ENCODE assay signal across 22 cellular contexts in the genomic region with DNA sequence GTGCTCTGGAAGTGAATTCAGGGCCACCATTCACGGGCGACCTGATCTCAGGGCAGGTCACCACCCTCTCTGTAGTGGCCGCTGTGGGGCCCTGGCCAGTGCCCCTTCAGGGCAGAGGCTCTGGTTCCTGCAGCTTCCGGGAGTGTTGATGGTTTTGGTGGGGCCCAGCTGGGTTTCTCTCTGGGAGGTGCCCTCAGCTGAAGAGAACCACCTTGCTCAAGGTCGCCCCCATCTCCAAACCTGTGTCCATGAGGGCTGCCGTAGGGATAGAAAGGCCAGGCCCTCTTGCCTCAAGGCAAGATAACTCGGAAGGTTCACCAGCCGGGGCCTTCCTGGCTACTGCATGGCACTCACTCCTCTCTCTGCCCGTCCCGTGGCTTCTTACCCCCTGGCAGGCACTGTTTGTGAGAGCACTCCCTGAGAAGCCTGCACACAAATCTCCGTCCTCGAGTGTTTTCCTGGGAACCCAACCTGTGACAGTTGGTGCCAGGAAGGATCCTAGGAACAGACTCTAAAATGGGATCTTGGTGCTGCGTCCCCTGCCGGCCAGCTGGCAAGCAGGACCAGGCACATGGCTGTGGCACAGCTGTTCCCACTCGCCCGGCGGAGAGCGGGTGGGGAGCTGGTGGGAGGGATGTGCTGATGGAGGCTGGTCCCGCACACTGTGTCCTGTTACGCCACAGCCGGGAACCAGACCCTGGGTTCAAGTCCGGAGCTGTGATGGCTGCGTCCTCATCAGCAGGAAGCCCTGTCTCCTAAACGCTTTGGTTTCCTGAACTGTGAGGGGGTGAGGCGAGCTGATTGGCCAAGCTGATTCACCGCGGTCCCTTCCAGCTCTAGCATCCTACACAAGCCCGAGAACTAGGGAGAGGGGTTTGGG. TPM values are rescaled to one million over a fixed set of nuclear protein-coding genes. Genes with fewer than 3 reads are reported as not detected.
DNase-seq lines count a peak whose midpoint lies in the region; ATAC-seq and TF ChIP-seq lines count a peak whose summit lies in the region.
"Had no signal": no experiment of that assay in that cellular context is flagged by ENCODE, and none has a peak within 500 bp of the region (broad histone marks: within the 10 kb centered on the region; RNA-seq: fewer than 3 reads in every experiment).

No MANE protein-coding gene starts in this region.

- no peaks in the 10 kb centered on the region for H3K9me3 Mint-ChIP-seq in GM23338
- H3K9me3 Mint-ChIP-seq: activated naive CD4-positive, alpha-beta T cell treated with anti-CD3 and anti-CD28 coated beads, Interleukin-2, amount 50 U/mL, for 72 hours; stimulated activated effector memory CD8-positive, alpha-beta T cell treated with anti-CD3 and anti-CD28 coated beads, Interleukin-12 subunit alpha, Interleukin-12 subunit beta, amount 100 ng/mL, for 72 hours had no signal

- H3K9me2 ChIP-seq in GM23338 (ENCODE audit: insufficient read depth) (no peaks in the 10 kb centered on the region), hepatocyte (replicated peaks; ENCODE audit: insufficient read depth) (no peaks in the 10 kb centered on the region)
- H3K9me2 ChIP-seq: SK-N-SH had no signal

- TF ChIP-seq CTCF in GM23338 (conservative IDR thresholded peaks at IDR 0.05; ENCODE audit: low read depth in 2 of 2) (peak in 1 of 2 experiments; percentile 36; a peak in 3 of 4 replicates), hepatocyte (IDR thresholded peaks at IDR 0.05; ENCODE audit: poor library complexity) (no peak)

- H3K79me2 ChIP-seq in GM23338 (replicated peaks; ENCODE audit: insufficient read depth) (no peaks in the 10 kb centered on the region), hepatocyte (no peaks in the 10 kb centered on the region)

- no peaks in the 10 kb centered on the region for H3K36me3 ChIP-seq in GM23338 (ENCODE audit: insufficient read depth)
- H3K36me3 ChIP-seq in hepatocyte (replicated peaks; ENCODE audit: insufficient read depth, low read depth), result no peaks in the 10 kb centered on the region
- H3K36me3 ChIP-seq: transverse colon had no signal

- no peaks in the 10 kb centered on the region for H3K4me1 ChIP-seq in GM23338 (ENCODE audit: insufficient read depth)
- H3K4me1 ChIP-seq in hepatocyte (ENCODE audit: insufficient read depth), result peaks cover 37% of the 10 kb centered on the region

- no peaks in the 10 kb centered on the region for H4K20me1 ChIP-seq in GM23338 (replicated peaks; ENCODE audit: insufficient read depth)
- H4K20me1 ChIP-seq in hepatocyte (ENCODE audit: insufficient read depth, poor library complexity, severe bottlenecking), result no peaks in the 10 kb centered on the region

- peaks cover 3% of the 10 kb centered on the region; the same call in 1 of the 2 replicates for H3F3A ChIP-seq in GM23338 (replicated peaks; ENCODE audit: low read depth)

- ATAC-seq in GM23338 (no peak), sciatic nerve (no peak), HG02571 (IDR thresholded peaks at IDR 0.05; ENCODE audit: unreplicated experiment) (no peak)
- ATAC-seq: activated naive CD4-positive, alpha-beta T cell treated with anti-CD3 and anti-CD28 coated beads, Interleukin-2, amount 50 U/mL, for 72 hours; HCT116; stimulated activated effector memory CD8-positive, alpha-beta T cell treated with anti-CD3 and anti-CD28 coated beads, Interleukin-12 subunit alpha, Interleukin-12 subunit beta, amount 100 ng/mL, for 72 hours had no signal

- intact Hi-C loops in sciatic nerve (cut with DNase I), result no loop called here

- H3K27ac Mint-ChIP-seq in GM23338, result no peak overlapping the region
- H3K27ac Mint-ChIP-seq: activated naive CD4-positive, alpha-beta T cell treated with anti-CD3 and anti-CD28 coated beads, Interleukin-2, amount 50 U/mL, for 72 hours; B cell; stimulated activated effector memory CD8-positive, alpha-beta T cell treated with anti-CD3 and anti-CD28 coated beads, Interleukin-12 subunit alpha, Interleukin-12 subunit beta, amount 100 ng/mL, for 72 hours had no signal

- peak overlapping the region; percentile 63; the same call in 1 of the 2 replicates for H2AFZ ChIP-seq in GM23338
- no peak overlapping the region for H2AFZ ChIP-seq in hepatocyte

- no peak overlapping the region for H3K4me3 ChIP-seq in GM23338
- no peak overlapping the region for H3K4me3 ChIP-seq in hepatocyte
- H3K4me3 ChIP-seq: lung, transverse colon had no signal

- peaks cover 3% of the 10 kb centered on the region; the same call in 1 of the 3 replicates for H3K4me1 Mint-ChIP-seq in GM23338
- H3K4me1 Mint-ChIP-seq: B cell; stimulated activated effector memory CD8-positive, alpha-beta T cell treated with anti-CD3 and anti-CD28 coated beads, Interleukin-12 subunit alpha, Interleukin-12 subunit beta, amount 100 ng/mL, for 72 hours had no signal

- H3K27me3 Mint-ChIP-seq in GM23338 (ENCODE audit: insufficient read depth, low read depth, poor library complexity), result peaks cover 6% of the 10 kb centered on the region

- H3K4me2 ChIP-seq in GM23338 (no peak overlapping the region), hepatocyte (no peak overlapping the region)
- H3K4me2 ChIP-seq: SK-N-SH had no signal

- DNase-seq in NCI-H1694 treated with DMSO at 0.1 percent for 48 hours (lab: John Stamatoyannopoulos, UW) (peak; percentile 28), NCI-H1694 (lab: John Stamatoyannopoulos, UW) (no peak), GM23338 (ENCODE audit: low spot score) (no peak), hepatocyte (ENCODE audit: low spot score) (no peak), sciatic nerve (ENCODE audit: low spot score) (peak; percentile 47), GDM1 (lab: John Stamatoyannopoulos, UW) (no peak)
- DNase-seq in activated effector memory CD4-positive, alpha-beta T cell treated with anti-CD3 and anti-CD28 coated beads, Interleukin-2, amount 50 U/mL, for 16 hours, result no peak
- DNase-seq: 8988T; COR-L47; NCI-H1048; NCI-H2029; NK-92 treated with Interleukin-12 subunit alpha and Interleukin-12 subunit beta, amount 100 ng/mL, for 24 hours; nucleus accumbens; T-helper 9 cell; transverse colon had no signal

- no peak overlapping the region for H3K27ac ChIP-seq in GM23338 (ENCODE audit: low read depth)
- H3K27ac ChIP-seq in hepatocyte, result peak overlapping the region; percentile 96
- H3K27ac ChIP-seq: transverse colon had no signal

- H3K36me3 Mint-ChIP-seq in GM23338 (ENCODE audit: low read depth), result no peaks in the 10 kb centered on the region
- H3K36me3 Mint-ChIP-seq: activated naive CD4-positive, alpha-beta T cell treated with anti-CD3 and anti-CD28 coated beads, Interleukin-2, amount 50 U/mL, for 72 hours; stimulated activated effector memory CD8-positive, alpha-beta T cell treated with anti-CD3 and anti-CD28 coated beads, Interleukin-12 subunit alpha, Interleukin-12 subunit beta, amount 100 ng/mL, for 72 hours had no signal

- H3K27me3 ChIP-seq in GM23338 (ENCODE audit: insufficient read depth), result no peaks in the 10 kb centered on the region
- no peaks in the 10 kb centered on the region for H3K27me3 ChIP-seq in hepatocyte
- H3K27me3 ChIP-seq: transverse colon had no signal

- no peaks in the 10 kb centered on the region for H3K9me3 ChIP-seq in hepatocyte (ENCODE audit: low read depth)
- H3K9me3 ChIP-seq: SK-N-SH, transverse colon had no signal

- H3K4me3 Mint-ChIP-seq in GM23338, result no peak overlapping the region
- H3K4me3 Mint-ChIP-seq: B cell; stimulated activated effector memory CD8-positive, alpha-beta T cell treated with anti-CD3 and anti-CD28 coated beads, Interleukin-12 subunit alpha, Interleukin-12 subunit beta, amount 100 ng/mL, for 72 hours had no signal

- WGBS in hepatocyte (ENCODE audit: low lambda C conversion rate, missing lambda C conversion rate), result 90% methylated on average over 28 of the region's 28 CpGs

RNA-seq across cellular contexts. Expression of a gene that starts 23.2 kb away (rescaled TPM):
- total RNA-seq in GM23338 (2014; rRNA removed; shearing (Covaris generic)), result not detected in 2 replicates
- polyA plus RNA-seq in GM23338 (2016; fragmentation: Nextera tagmentation; extraction: Ambion mirVana) (0.16 TPM in 1 of 2 replicates, not detected in the other), hepatocyte (24.2 and 32.6 TPM in 2 replicates)
- total RNA-seq in hepatocyte (11.1 and 18.0 TPM in 2 replicates), sciatic nerve (5.4 TPM)

RNA-seq across cellular contexts. Expression of a gene that starts 37.8 kb away (rescaled TPM):
- total RNA-seq in GM23338 (2014; rRNA removed; shearing (Covaris generic)), result 5.2 and 5.4 TPM in 2 replicates
- polyA plus RNA-seq in GM23338 (2016; fragmentation: Nextera tagmentation; extraction: Ambion mirVana), result 1.3 and 1.4 TPM in 2 replicates
- total RNA-seq in hepatocyte, result 44.3 and 74.0 TPM in 2 replicates
- 121 and 137 TPM in 2 replicates for polyA plus RNA-seq in hepatocyte
- 5.3 TPM for total RNA-seq in sciatic nerve

RNA-seq across cellular contexts. Expression of a gene that starts 49.5 kb away (rescaled TPM):
- total RNA-seq in GM23338 (2014; rRNA removed; shearing (Covaris generic)), result 72.7 and 78.4 TPM in 2 replicates
- polyA plus RNA-seq in GM23338 (2016; fragmentation: Nextera tagmentation; extraction: Ambion mirVana) (83.8 and 98.9 TPM in 2 replicates), hepatocyte (94.5 and 101 TPM in 2 replicates)
- total RNA-seq in hepatocyte (60.2 and 78.3 TPM in 2 replicates), sciatic nerve (39.9 TPM)

Comparison
In these comparisons a context has a peak if more than half of its experiments do, and no peak if none do; other contexts are left out.
1. DNase-seq: peak in NCI-H1694 treated with DMSO at 0.1 percent for 48 hours (single experiment) and sciatic nerve (single experiment); none in NCI-H1694 (single experiment), GM23338 (single experiment), hepatocyte (single experiment), activated effector memory CD4-positive, alpha-beta T cell treated with anti-CD3 and anti-CD28 coated beads, Interleukin-2, amount 50 U/mL, for 16 hours (single experiment) and GDM1 (single experiment).